Comparison of ENCODE assay signal across 9 cellular contexts in genomic region chr3:139173372-139174108, GRCh38.
A peak's percentile ranks its signal among the peaks of the same experiment; 100 is the strongest.
DNase-seq lines count a peak whose midpoint lies in the region; ATAC-seq and TF ChIP-seq lines count a peak whose summit lies in the region.
"Had no signal": no experiment of that assay in that cellular context is flagged by ENCODE, and none has a peak within 500 bp of the region (broad histone marks: within the 10 kb centered on the region; RNA-seq: fewer than 3 reads in every experiment).

No MANE protein-coding gene starts in this region.

- H3K27ac ChIP-seq in mammary epithelial cell (ENCODE audit: insufficient read depth, low read depth, low read length), result no peak overlapping the region
- H3K27ac ChIP-seq in breast epithelium, result no peak overlapping the region
- H3K27ac ChIP-seq in uterus, result peak overlapping the region in 1 of 2 donors; percentile 66

- 73% methylated on average over 9 of the region's 9 CpGs for WGBS in mammary epithelial cell (ENCODE audit: low coverage, missing lambda C conversion rate)

- no TSS peak for BruUV-seq in MCF 10A (replicated peaks; lab: Mats Ljungman, UMichigan)
- no TSS peak for BruUV-seq in mammary epithelial cell (replicated peaks; lab: Mats Ljungman, UMichigan)

- TF ChIP-seq POLR2A in breast epithelium (IDR thresholded peaks at IDR 0.05) (no peak), uterus (IDR thresholded peaks at IDR 0.05) (no peak)

- no peak overlapping the region for H3K4me2 ChIP-seq in mammary epithelial cell (ENCODE audit: insufficient read depth, low read depth, low read length)

- peak overlapping the region; percentile 67 for H3K27ac Mint-ChIP-seq in MCF 10A (ENCODE audit: low read depth, unreplicated experiment)
- H3K27ac Mint-ChIP-seq: activated naive CD4-positive, alpha-beta T cell treated with anti-CD3 and anti-CD28 coated beads for 36 hours had no signal

- H3K27me3 ChIP-seq in mammary epithelial cell (ENCODE audit: insufficient read depth, low read length) (no peaks in the 10 kb centered on the region), breast epithelium (no peaks in the 10 kb centered on the region), uterus (no peaks in the 10 kb centered on the region)

- H3K4me3 Mint-ChIP-seq in MCF 10A (ENCODE audit: unreplicated experiment), result peak overlapping the region; percentile 40
- H3K4me3 Mint-ChIP-seq: activated naive CD4-positive, alpha-beta T cell treated with anti-CD3 and anti-CD28 coated beads for 36 hours had no signal

- no peaks in the 10 kb centered on the region for H3K36me3 Mint-ChIP-seq in MCF 10A (ENCODE audit: insufficient read depth, unreplicated experiment)

- ATAC-seq in GM21360 (IDR thresholded peaks at IDR 0.05; ENCODE audit: unreplicated experiment) (no peak), GM19397 (IDR thresholded peaks at IDR 0.05; ENCODE audit: unreplicated experiment) (no peak), GM21576 (IDR thresholded peaks at IDR 0.05; ENCODE audit: unreplicated experiment) (no peak)

- dilution Hi-C loops in mammary epithelial cell (cut with HindIII; ENCODE audit: low sequenced_read_pairs), result no loop called here

- POLR2A ChIA-PET in MCF 10A (lab: Yijun Ruan, JAX), result interaction anchor here (0.6 to 1.3 kb wide), 5 partner anchors 9 to 498 kb away, joined by 3 to 6 read pairs (median 3); no protein-coding TSS in a partner anchor

- CTCF ChIA-PET in MCF 10A (lab: Yijun Ruan, JAX), result interaction anchor here (0.6 to 1.5 kb wide), 3 partner anchors 129 to 792 kb away, joined by 3 to 5 read pairs (median 3); no protein-coding TSS in a partner anchor
- CTCF ChIA-PET in mammary epithelial cell (lab: Charles Lee; ENCODE audit: low non-redundant PET), result no interaction called here

- DNase-seq in MCF 10A (ENCODE audit: unreplicated experiment) (peak; percentile 8), mammary epithelial cell (no peak), breast epithelium (ENCODE audit: low spot score in 2 of 2) (no peak), lung microvascular endothelial cell (ENCODE audit: low read depth in 2 of 2) (peak; percentile 61 to 83), uterus (no peak)
- DNase-seq: activated naive CD4-positive, alpha-beta T cell treated with anti-CD3 and anti-CD28 coated beads for 36 hours had no signal

- in situ Hi-C loops in mammary epithelial cell (cut with MboI; ENCODE audit: low sequenced_read_pairs in 2 of 2), result no loop called here

- H3K36me3 ChIP-seq in mammary epithelial cell (ENCODE audit: insufficient read depth, low read length), result no peaks in the 10 kb centered on the region
- no peaks in the 10 kb centered on the region for H3K36me3 ChIP-seq in breast epithelium
- H3K36me3 ChIP-seq in uterus, result no peaks in the 10 kb centered on the region

- H3K4me1 Mint-ChIP-seq in MCF 10A (ENCODE audit: insufficient read depth, unreplicated experiment), result no peaks in the 10 kb centered on the region

- H2AFZ ChIP-seq in mammary epithelial cell (ENCODE audit: low read depth, low read length), result no peak overlapping the region

- no peaks in the 10 kb centered on the region for H4K20me1 ChIP-seq in mammary epithelial cell (ENCODE audit: insufficient read depth, low read length)

- H3K27me3 Mint-ChIP-seq in MCF 10A (ENCODE audit: insufficient read depth, unreplicated experiment), result peaks cover 58% of the 10 kb centered on the region

- TF ChIP-seq CTCF in MCF 10A (IDR thresholded peaks at IDR 0.05; ENCODE audit: unreplicated experiment), result no peak
- no peak for TF ChIP-seq CTCF in mammary epithelial cell (conservative IDR thresholded peaks at IDR 0.05 in 1 of 2, IDR thresholded peaks at IDR 0.05 in 1 of 2; ENCODE audit: extremely low read depth in 1 of 2, insufficient read depth in 1 of 2, low read depth in 1 of 2, low read length in 2 of 2)
- TF ChIP-seq CTCF in breast epithelium (IDR thresholded peaks at IDR 0.05), result no peak
- no peak for TF ChIP-seq CTCF in uterus (IDR thresholded peaks at IDR 0.05)

- no peak overlapping the region for H3K9ac ChIP-seq in mammary epithelial cell (ENCODE audit: insufficient read depth, low read length)

- no peaks in the 10 kb centered on the region for H3K9me3 Mint-ChIP-seq in MCF 10A (ENCODE audit: unreplicated experiment)

- intact Hi-C loops in MCF 10A (cut with micrococcal nuclease), result no loop called here
- intact Hi-C loops in mammary epithelial cell (cut with micrococcal nuclease), result no loop called here
- intact Hi-C loops in breast epithelium (cut with DNase I; ENCODE audit: low total_unique reads), result no loop called here
- intact Hi-C loops in uterus (cut with DNase I; ENCODE audit: low total_unique reads), result no loop called here

- no peaks in the 10 kb centered on the region for H3K9me3 ChIP-seq in mammary epithelial cell (replicated peaks; ENCODE audit: insufficient read depth, low read length)
- H3K9me3 ChIP-seq in breast epithelium, result peaks cover 5 to 8% of the 10 kb centered on the region in 2 donors
- H3K9me3 ChIP-seq in uterus, result no peaks in the 10 kb centered on the region

- H3K4me3 ChIP-seq in mammary epithelial cell (replicated peaks in 1 of 3; ENCODE audit: insufficient read depth in 1 of 3, low read depth in 2 of 3, low read length in 3 of 3) (no peak overlapping the region), breast epithelium (peak overlapping the region; percentile 24 to 57 (median 38)), uterus (peak overlapping the region; percentile 5 to 31)

- H3K79me2 ChIP-seq in mammary epithelial cell (ENCODE audit: insufficient read depth, low read length), result no peaks in the 10 kb centered on the region

- H3K4me1 ChIP-seq in mammary epithelial cell (ENCODE audit: insufficient read depth, low read length), result no peaks in the 10 kb centered on the region
- H3K4me1 ChIP-seq in breast epithelium, result no peaks in the 10 kb centered on the region
- H3K4me1 ChIP-seq in uterus, result no peaks in the 10 kb centered on the region

Comparison
In these comparisons a context has a peak if more than half of its experiments do, and no peak if none do; other contexts are left out.
1. DNase-seq: peak in MCF 10A (single experiment) and lung microvascular endothelial cell (2 of 2); none in mammary epithelial cell (single experiment), breast epithelium (0 of 2) and uterus (0 of 2).
2. H3K4me3 ChIP-seq: peak in breast epithelium (3 of 3) and uterus (2 of 2); none in mammary epithelial cell (0 of 3).